In the genomic region with DNA sequence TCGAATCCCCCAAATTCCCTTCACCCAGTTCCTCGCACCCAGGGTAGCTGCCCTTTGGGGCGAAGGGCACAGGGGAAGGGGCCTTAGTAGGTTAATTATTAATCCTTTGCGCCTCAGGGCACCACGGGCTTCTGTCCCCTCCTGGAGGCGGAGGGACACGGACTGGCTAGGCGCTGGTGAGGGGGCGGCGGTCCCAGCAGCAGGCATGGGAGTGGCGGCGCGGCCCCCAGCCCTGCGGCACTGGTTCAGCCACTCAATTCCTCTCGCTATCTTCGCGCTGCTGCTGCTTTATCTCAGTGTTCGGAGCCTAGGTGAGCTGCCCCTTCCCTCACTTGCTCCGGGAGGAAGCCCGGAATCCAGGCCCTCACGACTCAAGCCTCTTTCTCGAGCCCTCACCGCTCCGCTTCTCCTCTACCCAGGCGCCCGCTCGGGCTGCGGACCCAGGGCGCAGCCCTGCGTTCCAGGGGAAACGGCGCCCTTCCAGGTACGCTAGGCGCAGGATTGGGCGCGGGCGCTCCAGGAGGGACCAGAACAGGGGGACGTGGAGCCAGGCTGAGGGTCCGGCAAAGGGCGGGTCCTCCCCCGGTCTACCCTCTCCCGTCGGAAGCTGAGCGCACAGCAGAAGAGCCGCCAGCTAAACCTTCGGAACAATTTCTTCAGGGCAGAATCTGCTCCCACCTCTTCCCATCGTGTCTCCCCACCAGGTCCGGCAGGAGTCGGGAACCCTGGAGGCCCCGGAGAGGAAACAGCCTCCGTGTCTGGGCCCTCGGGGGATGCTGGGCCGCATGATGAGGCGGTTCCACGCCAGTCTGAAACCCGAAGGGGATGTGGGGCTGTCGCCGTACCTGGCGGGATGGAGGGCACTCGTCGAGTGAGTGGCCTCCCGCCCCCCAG, we compare ENCODE assay signal across 1 cellular context.
A peak's percentile ranks its signal among the peaks of the same experiment; 100 is the strongest.
TF ChIP-seq lines count a peak whose summit lies in the region.

Gene GLTPD2, plus strand, starts transcription at position 158 of the 894 bp plus-strand sequence. Its CDS starts 48 bp downstream, at position 206.

TF ChIP-seq in HepG2, 621 proteins besides CTCF, POLR2A, EP300 and RAD21 (continued from another document):
- TF ChIP-seq ZNF281 (CRISPR knock-in tag; IDR thresholded peaks at IDR 0.05; ENCODE audit: borderline replicate concordance) (peak; percentile 47; the same call in 1 of the 2 replicates), CC2D1A (CRISPR knock-in tag; IDR thresholded peaks at IDR 0.05) (no peak), NR1H2 (CRISPR knock-in tag; IDR thresholded peaks at IDR 0.05; ENCODE audit: borderline replicate concordance, low read depth) (no peak), CREM (IDR thresholded peaks at IDR 0.05) (no peak), CREM (CRISPR knock-in tag; IDR thresholded peaks at IDR 0.05) (no peak), SNAI1 (CRISPR knock-in tag; IDR thresholded peaks at IDR 0.05; ENCODE audit: borderline replicate concordance) (no peak), JARID2 (CRISPR knock-in tag; IDR thresholded peaks at IDR 0.05; ENCODE audit: insufficient replicate concordance) (no peak), ZBED4 (CRISPR knock-in tag; IDR thresholded peaks at IDR 0.05; ENCODE audit: borderline replicate concordance) (no peak), HMG20A (CRISPR knock-in tag; IDR thresholded peaks at IDR 0.05; ENCODE audit: borderline replicate concordance) (no peak; the same call in 1 of the 2 replicates), ZFYVE20 (CRISPR knock-in tag; IDR thresholded peaks at IDR 0.05; ENCODE audit: borderline replicate concordance, low read depth) (no peak), TMF1 (CRISPR knock-in tag; IDR thresholded peaks at IDR 0.05; ENCODE audit: low read depth) (no peak), ZNF691 (CRISPR knock-in tag; IDR thresholded peaks at IDR 0.05; ENCODE audit: borderline replicate concordance, low read depth) (no peak), ATAD3A (CRISPR knock-in tag; IDR thresholded peaks at IDR 0.05) (no peak), ZNF605 (CRISPR knock-in tag; IDR thresholded peaks at IDR 0.05) (no peak), ELF4 (CRISPR knock-in tag; IDR thresholded peaks at IDR 0.05; ENCODE audit: borderline replicate concordance) (no peak), ZNF253 (CRISPR knock-in tag; IDR thresholded peaks at IDR 0.05; ENCODE audit: borderline replicate concordance) (no peak), E2F2 (CRISPR knock-in tag; IDR thresholded peaks at IDR 0.05; ENCODE audit: borderline replicate concordance) (no peak), PITX1 (CRISPR knock-in tag; IDR thresholded peaks at IDR 0.05) (peak; percentile 86), FOXO4 (CRISPR knock-in tag; conservative IDR thresholded peaks at IDR 0.05) (no peak), YEATS4 (CRISPR knock-in tag; IDR thresholded peaks at IDR 0.05; ENCODE audit: borderline replicate concordance) (peak; percentile 61; the same call in 1 of the 2 replicates), ZSCAN30 (CRISPR knock-in tag; IDR thresholded peaks at IDR 0.05) (no peak), ESRRA (CRISPR knock-in tag; IDR thresholded peaks at IDR 0.05; ENCODE audit: low read depth) (peak; percentile 42), ZNF446 (CRISPR knock-in tag; IDR thresholded peaks at IDR 0.05) (no peak)
- TF ChIP-seq, protein P1, sequence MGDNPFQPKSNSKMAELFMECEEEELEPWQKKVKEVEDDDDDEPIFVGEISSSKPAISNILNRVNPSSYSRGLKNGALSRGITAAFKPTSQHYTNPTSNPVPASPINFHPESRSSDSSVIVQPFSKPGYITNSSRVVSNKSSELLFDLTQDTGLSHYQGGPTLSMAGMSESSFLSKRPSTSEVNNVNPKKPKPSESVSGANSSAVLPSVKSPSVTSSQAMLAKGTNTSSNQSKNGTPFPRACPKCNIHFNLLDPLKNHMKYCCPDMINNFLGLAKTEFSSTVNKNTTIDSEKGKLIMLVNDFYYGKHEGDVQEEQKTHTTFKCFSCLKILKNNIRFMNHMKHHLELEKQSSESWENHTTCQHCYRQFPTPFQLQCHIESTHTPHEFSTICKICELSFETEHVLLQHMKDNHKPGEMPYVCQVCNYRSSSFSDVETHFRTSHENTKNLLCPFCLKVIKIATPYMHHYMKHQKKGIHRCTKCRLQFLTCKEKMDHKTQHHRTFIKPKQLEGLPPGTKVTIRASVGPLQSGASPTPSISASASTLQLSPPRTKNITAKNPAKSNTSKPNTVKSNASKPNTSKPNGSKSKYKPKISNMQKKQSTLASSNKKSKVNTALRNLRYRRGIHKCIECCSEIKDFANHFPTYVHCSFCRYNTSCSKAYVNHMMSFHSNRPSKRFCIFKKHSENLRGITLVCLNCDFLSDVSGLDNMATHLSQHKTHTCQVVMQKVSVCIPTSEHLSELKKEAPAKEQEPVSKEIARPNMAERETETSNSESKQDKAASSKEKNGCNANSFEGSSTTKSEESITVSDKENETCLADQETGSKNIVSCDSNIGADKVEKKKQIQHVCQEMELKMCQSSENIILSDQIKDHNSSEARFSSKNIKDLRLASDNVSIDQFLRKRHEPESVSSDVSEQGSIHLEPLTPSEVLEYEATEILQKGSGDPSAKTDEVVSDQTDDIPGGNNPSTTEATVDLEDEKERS (CRISPR knock-in tag; IDR thresholded peaks at IDR 0.05), result no peak
- TF ChIP-seq, protein P2, sequence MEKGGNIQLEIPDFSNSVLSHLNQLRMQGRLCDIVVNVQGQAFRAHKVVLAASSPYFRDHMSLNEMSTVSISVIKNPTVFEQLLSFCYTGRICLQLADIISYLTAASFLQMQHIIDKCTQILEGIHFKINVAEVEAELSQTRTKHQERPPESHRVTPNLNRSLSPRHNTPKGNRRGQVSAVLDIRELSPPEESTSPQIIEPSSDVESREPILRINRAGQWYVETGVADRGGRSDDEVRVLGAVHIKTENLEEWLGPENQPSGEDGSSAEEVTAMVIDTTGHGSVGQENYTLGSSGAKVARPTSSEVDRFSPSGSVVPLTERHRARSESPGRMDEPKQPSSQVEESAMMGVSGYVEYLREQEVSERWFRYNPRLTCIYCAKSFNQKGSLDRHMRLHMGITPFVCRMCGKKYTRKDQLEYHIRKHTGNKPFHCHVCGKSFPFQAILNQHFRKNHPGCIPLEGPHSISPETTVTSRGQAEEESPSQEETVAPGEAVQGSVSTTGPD (CRISPR knock-in tag; IDR thresholded peaks at IDR 0.05), result no peak
- TF ChIP-seq, protein P3, sequence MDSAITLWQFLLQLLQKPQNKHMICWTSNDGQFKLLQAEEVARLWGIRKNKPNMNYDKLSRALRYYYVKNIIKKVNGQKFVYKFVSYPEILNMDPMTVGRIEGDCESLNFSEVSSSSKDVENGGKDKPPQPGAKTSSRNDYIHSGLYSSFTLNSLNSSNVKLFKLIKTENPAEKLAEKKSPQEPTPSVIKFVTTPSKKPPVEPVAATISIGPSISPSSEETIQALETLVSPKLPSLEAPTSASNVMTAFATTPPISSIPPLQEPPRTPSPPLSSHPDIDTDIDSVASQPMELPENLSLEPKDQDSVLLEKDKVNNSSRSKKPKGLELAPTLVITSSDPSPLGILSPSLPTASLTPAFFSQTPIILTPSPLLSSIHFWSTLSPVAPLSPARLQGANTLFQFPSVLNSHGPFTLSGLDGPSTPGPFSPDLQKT (CRISPR knock-in tag; IDR thresholded peaks at IDR 0.05; ENCODE audit: borderline replicate concordance), result no peak
- TF ChIP-seq, protein P4, sequence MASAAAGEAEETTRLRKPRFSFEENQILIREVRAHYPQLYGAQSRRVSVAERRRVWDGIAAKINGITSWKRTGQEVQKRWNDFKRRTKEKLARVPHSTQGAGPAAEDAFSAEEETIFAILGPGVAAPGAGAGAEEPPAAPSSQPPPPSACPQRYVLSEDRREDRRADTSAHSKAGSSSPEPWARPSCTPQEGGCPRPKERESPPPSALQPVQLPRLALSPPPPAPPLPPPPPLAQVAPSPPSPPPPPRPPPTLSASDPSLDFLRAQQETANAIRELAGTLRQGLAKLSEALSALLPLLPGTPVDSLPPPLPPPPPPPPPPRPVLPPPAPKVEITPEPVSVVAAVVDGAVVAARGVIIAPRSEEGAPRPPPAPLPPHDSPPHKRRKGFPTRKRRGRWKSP (CRISPR knock-in tag; IDR thresholded peaks at IDR 0.05), result no peak
